ENCODE assay signal across 1 cellular context in genomic region chr2:196242131-196242620, GRCh38.
A peak's percentile ranks its signal among the peaks of the same experiment; 100 is the strongest.
TF ChIP-seq lines count a peak whose summit lies in the region.

No MANE protein-coding gene starts in this region.

TF ChIP-seq in GM12878, 131 proteins besides CTCF, POLR2A, EP300 and RAD21 (continued from another document):
- TF ChIP-seq ZNF592 (IDR thresholded peaks at IDR 0.05) (no peak), ZBTB40 (IDR thresholded peaks at IDR 0.05; ENCODE audit: borderline replicate concordance) (no peak), EED (IDR thresholded peaks at IDR 0.05; ENCODE audit: low read depth) (peak; percentile 66), E2F4 (IDR thresholded peaks at IDR 0.05; ENCODE audit: low read depth, low read length) (no peak), BCLAF1 (IDR thresholded peaks at IDR 0.05) (no peak), E4F1 (IDR thresholded peaks at IDR 0.05; ENCODE audit: borderline replicate concordance, partially characterized antibody) (peak; percentile 38), NKRF (conservative IDR thresholded peaks at IDR 0.05) (0 out of 2 replicates have a peak, but pooled peaks have one; percentile 45), HSF1 (IDR thresholded peaks at IDR 0.05; ENCODE audit: low read depth, low read length) (no peak), SIN3A (IDR thresholded peaks at IDR 0.05; ENCODE audit: low read depth, low read length) (no peak), NBN (IDR thresholded peaks at IDR 0.05) (peak; percentile 90), TCF3 (IDR thresholded peaks at IDR 0.05; ENCODE audit: borderline replicate concordance, insufficient read depth, low read depth, low read length) (no peak), HDGF (IDR thresholded peaks at IDR 0.05) (peak; percentile 35; the same call in 1 of the 2 replicates), PAX5 (IDR thresholded peaks at IDR 0.05; ENCODE audit: borderline replicate concordance, low read depth, low read length) (0 out of 2 replicates have a peak, but pooled peaks have one; percentile 20), SP1 (IDR thresholded peaks at IDR 0.05; ENCODE audit: low read depth, low read length) (no peak), GATAD2B (conservative IDR thresholded peaks at IDR 0.05; ENCODE audit: low read depth) (no peak), SMC3 (IDR thresholded peaks at IDR 0.05; ENCODE audit: borderline replicate concordance, low read length) (no peak), HDAC2 (IDR thresholded peaks at IDR 0.05) (no peak), JUND (IDR thresholded peaks at IDR 0.05; ENCODE audit: low read depth, low read length) (no peak), CHD2 (IDR thresholded peaks at IDR 0.05; ENCODE audit: borderline replicate concordance, low read depth, low read length) (no peak), ELK1 (IDR thresholded peaks at IDR 0.05; ENCODE audit: low read depth, low read length) (no peak), TCF7 (IDR thresholded peaks at IDR 0.05; ENCODE audit: borderline replicate concordance) (peak; percentile 48; the same call in 1 of the 2 replicates), SMAD1 (IDR thresholded peaks at IDR 0.05; ENCODE audit: low read depth, partially characterized antibody) (peak; percentile 59), NFYA (IDR thresholded peaks at IDR 0.05; ENCODE audit: borderline replicate concordance, low read depth, low read length) (no peak), KLF5 (IDR thresholded peaks at IDR 0.05; ENCODE audit: partially characterized antibody) (peak; percentile 44)
